In genomic region chr4:88985088-88985779, GRCh38 we compare ENCODE assay signal across 16 cellular contexts.
DNase-seq lines count a peak whose midpoint lies in the region; ATAC-seq, FAIRE-seq and TF ChIP-seq lines count a peak whose summit lies in the region.
"Had no signal": no experiment of that assay in that cellular context is flagged by ENCODE, and none has a peak within 500 bp of the region (broad histone marks: within the 10 kb centered on the region; RNA-seq: fewer than 3 reads in every experiment).

No MANE protein-coding gene starts in this region.

- peaks cover 0 to 8% (median 0%) of the 10 kb centered on the region in 3 donors for H3K4me1 ChIP-seq in pancreas
- H3K4me1 ChIP-seq: uterus had no signal

- WGBS in pancreas, 2 donors: 88 to 89% methylated on average over 5 of the region's 5 CpGs

- no peaks in the 10 kb centered on the region for H3K27me3 ChIP-seq in pancreas
- H3K27me3 ChIP-seq: heart left ventricle, uterus had no signal

- DNase-seq in D721Med (ENCODE audit: insufficient read length, low spot score) (no peak), MV-4-11 (lab: John Stamatoyannopoulos, UW) (peak; percentile 37), fibroblast of gingiva (ENCODE audit: low read depth) (peak; percentile 84), pancreas (no peak), posterior vena cava (ENCODE audit: low spot score) (no peak)
- DNase-seq in stimulated activated CD4-positive, alpha-beta T cell treated with anti-CD3 and anti-CD28 coated beads, Interleukin-4, amount 100 ng/mL, for 1 hour: no peak
- DNase-seq: activated CD8-positive, alpha-beta T cell treated with anti-CD3 and anti-CD28 coated beads, Interleukin-2, amount 10 ng/mL, durations not matched to agents 7 days and 5 days; heart left ventricle; naive thymus-derived CD4-positive, alpha-beta T cell; retina; stimulated activated naive CD4-positive, alpha-beta T cell had no signal

- no peak for TF ChIP-seq CTCF in D721Med (IDR thresholded peaks at IDR 0.05; ENCODE audit: insufficient read depth, missing control alignments)
- TF ChIP-seq CTCF in pancreas (IDR thresholded peaks at IDR 0.05): no peak

- no peak overlapping the region for H3K27ac ChIP-seq in pancreas
- H3K27ac ChIP-seq: heart left ventricle, SK-N-MC, uterus had no signal

- no peaks in the 10 kb centered on the region for H3K9me3 ChIP-seq in pancreas
- H3K9me3 ChIP-seq: heart left ventricle, uterus had no signal

- FAIRE-seq in D721Med (lab: Jason Lieb, UNC) (peak; percentile 38), pancreas (lab: Jason Lieb, UNC) (no peak)
- FAIRE-seq: H54, TTC549 had no signal

- H3K36me3 ChIP-seq in pancreas: no peaks in the 10 kb centered on the region
- H3K36me3 ChIP-seq: heart left ventricle, uterus had no signal

- intact Hi-C loops in pancreas (cut with DNase I) (no loop called here), posterior vena cava (cut with DNase I) (no loop called here)

- ATAC-seq in pancreas: peak in 3 of 4 donors; percentile 26 to 50 (median 40)
- no peak for ATAC-seq in HG02885 (IDR thresholded peaks at IDR 0.05; ENCODE audit: poor library complexity, unreplicated experiment)
- ATAC-seq: activated CD8-positive, alpha-beta T cell treated with anti-CD3 and anti-CD28 coated beads, Interleukin-2, amount 10 ng/mL, durations not matched to agents 7 days and 5 days; naive thymus-derived CD4-positive, alpha-beta T cell had no signal

- no peak overlapping the region for H3K4me3 ChIP-seq in pancreas
- H3K4me3 ChIP-seq: heart left ventricle, SK-N-MC, uterus had no signal

Comparison
In these comparisons a context has a peak if more than half of its experiments do, and no peak if none do; other contexts are left out.
1. DNase-seq: peak in MV-4-11 (single experiment) and fibroblast of gingiva (single experiment); none in D721Med (single experiment), pancreas (0 of 6), posterior vena cava (single experiment) and stimulated activated CD4-positive, alpha-beta T cell treated with anti-CD3 and anti-CD28 coated beads, Interleukin-4, amount 100 ng/mL, for 1 hour (single experiment).